Comparison of ENCODE assay signal across 18 cellular contexts in genomic region chr3:52930748-52931147, GRCh38. TPM values are rescaled to one million over a fixed set of nuclear protein-coding genes. Genes with fewer than 3 reads are reported as not detected.
DNase-seq lines count a peak whose midpoint lies in the region; ATAC-seq, FAIRE-seq and TF ChIP-seq lines count a peak whose summit lies in the region.
"Had no signal": no experiment of that assay in that cellular context is flagged by ENCODE, and none has a peak within 500 bp of the region (broad histone marks: within the 10 kb centered on the region; RNA-seq: fewer than 3 reads in every experiment).

No MANE protein-coding gene starts in this region.

- TF ChIP-seq CTCF in DOHH2 (IDR thresholded peaks at IDR 0.05; ENCODE audit: low read depth, low read length, poor library complexity, severe bottlenecking) (no peak), GM13977 (IDR thresholded peaks at IDR 0.05; ENCODE audit: extremely low read depth, insufficient read depth, missing control alignments) (no peak), GM12878 (IDR thresholded peaks at IDR 0.05 in 2 of 3, conservative IDR thresholded peaks at IDR 0.05 in 1 of 3; ENCODE audit: control insufficient read depth in 2 of 3, extremely low read depth in 1 of 3, insufficient read depth in 1 of 3, low read depth in 3 of 3, low read length in 3 of 3) (no peak)
- no peak for TF ChIP-seq CTCF in CD4-positive, alpha-beta T cell (IDR thresholded peaks at IDR 0.05)

- POLR2A ChIA-PET in GM12878 (lab: Charles Lee), result no interaction called here
- POLR2A ChIA-PET in CD4-positive, alpha-beta T cell (lab: Charles Lee), result no interaction called here

- H3K9me2 ChIP-seq in DOHH2 (replicated peaks; ENCODE audit: control insufficient read depth, low read length), result no peaks in the 10 kb centered on the region

- H4K20me1 ChIP-seq in DOHH2 (ENCODE audit: control insufficient read depth, insufficient read depth, low read depth, low read length), result no peaks in the 10 kb centered on the region
- H4K20me1 ChIP-seq in GM12878 (ENCODE audit: control insufficient read depth, insufficient read depth), result no peaks in the 10 kb centered on the region

- H3K27ac Mint-ChIP-seq in CD4-positive, alpha-beta T cell, result no peak overlapping the region

- H3K4me3 ChIP-seq in DOHH2 (ENCODE audit: low read length), result no peak overlapping the region
- no peak overlapping the region for H3K4me3 ChIP-seq in GM12878
- H3K4me3 ChIP-seq: SJSA1 had no signal

- no peak for TF ChIP-seq EP300 in GM12878 (IDR thresholded peaks at IDR 0.05; ENCODE audit: borderline replicate concordance in 1 of 2, control insufficient read depth in 1 of 2, low read depth in 2 of 2, low read length in 2 of 2)

- H3K4me1 ChIP-seq in DOHH2 (ENCODE audit: control insufficient read depth, low read length), result peaks cover 13% of the 10 kb centered on the region
- no peaks in the 10 kb centered on the region for H3K4me1 ChIP-seq in GM12878 (ENCODE audit: control insufficient read depth, insufficient read depth, low read length)
- H3K4me1 ChIP-seq: SJSA1 had no signal

- H3K4me3 Mint-ChIP-seq in CD4-positive, alpha-beta T cell, result no peak overlapping the region

- H3K9me3 Mint-ChIP-seq in CD4-positive, alpha-beta T cell, result no peaks in the 10 kb centered on the region

- intact Hi-C loops in GM12878 (cut with micrococcal nuclease; ENCODE audit: unreplicated experiment) (loop anchor here (5.0 kb wide), 1 partner anchor 188 kb away; no protein-coding TSS in a partner anchor), left colon (cut with DNase I, micrococcal nuclease) (loop anchor here in 1 of 2 donors (10.0 kb wide), 2 partner anchors 76 to 144 kb away; no protein-coding TSS in a partner anchor)
- intact Hi-C loops in CD4-positive, alpha-beta T cell (cut with DNase I, micrococcal nuclease), result no loop called here

- H3K36me3 ChIP-seq in DOHH2 (ENCODE audit: control insufficient read depth, low read length), result no peaks in the 10 kb centered on the region; the same call in 1 of the 2 replicates
- peaks cover 0 to 1% of the 10 kb centered on the region in 2 experiments; a peak in 3 of 4 replicates for H3K36me3 ChIP-seq in GM12878 (ENCODE audit: control insufficient read depth in 2 of 2, insufficient read depth in 2 of 2, low read length in 1 of 2)
- H3K36me3 ChIP-seq: SJSA1 had no signal

- H3K27me3 ChIP-seq in DOHH2 (ENCODE audit: control insufficient read depth, low read length) (no peaks in the 10 kb centered on the region), GM12878 (replicated peaks in 1 of 2; ENCODE audit: control insufficient read depth in 2 of 2, insufficient read depth in 2 of 2, low read length in 1 of 2) (no peaks in the 10 kb centered on the region)
- H3K27me3 ChIP-seq in CD4-positive, alpha-beta T cell (ENCODE audit: control insufficient read depth, insufficient read depth, low read length), result no peaks in the 10 kb centered on the region
- H3K27me3 ChIP-seq: SJSA1 had no signal

- H3K4me2 ChIP-seq in DOHH2 (ENCODE audit: low read length) (peak overlapping the region; percentile 22), GM12878 (ENCODE audit: control insufficient read depth, insufficient read depth) (no peak overlapping the region)
- H3K4me2 ChIP-seq: KMS-11 had no signal

- SMC1A ChIA-PET in GM12878 (lab: Charles Lee; ENCODE audit: uncharacterized antibody, unreplicated experiment), result interaction anchor here (1.1 to 2.5 kb wide), 5 partner anchors 9 to 84 kb away, joined by 3 to 11 read pairs (median 4); no protein-coding TSS in a partner anchor

- no TSS peak for BruUV-seq in GM12878 (replicated peaks; lab: Mats Ljungman, UMichigan)

- ATAC-seq in GM12878 (no peak), left colon (no peak)
- no peak for ATAC-seq in CD4-positive, alpha-beta T cell (ENCODE audit: poor library complexity)

- 3% methylated on average over 3 of the region's 3 CpGs for WGBS in GM12878 (ENCODE audit: insufficient coverage, insufficient replicate concordance, low lambda C conversion rate, missing lambda C conversion rate)

- peaks cover 12% of the 10 kb centered on the region for H3K4me1 Mint-ChIP-seq in CD4-positive, alpha-beta T cell (ENCODE audit: low read depth)

- no peak overlapping the region for H3K9ac ChIP-seq in GM12878 (ENCODE audit: control insufficient read depth, insufficient read depth, low read length)
- H3K9ac ChIP-seq: KMS-11 had no signal

- no peak for TF ChIP-seq RAD21 in GM12878 (IDR thresholded peaks at IDR 0.05; ENCODE audit: insufficient read depth, low read depth, low read length)

- H2AFZ ChIP-seq in GM12878 (ENCODE audit: control insufficient read depth, low read depth, low read length), result peak overlapping the region; percentile 28; the same call in 1 of the 2 replicates

- peaks cover 81% of the 10 kb centered on the region for H3K36me3 Mint-ChIP-seq in CD4-positive, alpha-beta T cell (ENCODE audit: low read depth)

- in situ Hi-C loops in GM13977 (cut with MboI; ENCODE audit: low pct_unique_long_range_greater_than_20kb, low sequenced_read_pairs, unreplicated experiment) (no loop called here), GM12878 (cut with MboI) (no loop called here)

- TF ChIP-seq POLR2A in GM12878 (IDR thresholded peaks at IDR 0.05; ENCODE audit: low read depth, low read length), result no peak

- H3F3A ChIP-seq in DOHH2 (ENCODE audit: control insufficient read depth, insufficient read depth), result no peaks in the 10 kb centered on the region

- FAIRE-seq in GM12878 (lab: Jason Lieb, UNC), result no peak
- FAIRE-seq: A204.1, GM18507, H1 had no signal

- RAD21 ChIA-PET in GM12878 (lab: Charles Lee; ENCODE audit: unreplicated experiment), result interaction anchor here (1.2 to 1.3 kb wide), 2 partner anchors 41 to 56 kb away, joined by 3 to 4 read pairs; no protein-coding TSS in a partner anchor

- H3K79me2 ChIP-seq in DOHH2 (ENCODE audit: control insufficient read depth, low read length) (no peaks in the 10 kb centered on the region), GM12878 (ENCODE audit: control insufficient read depth, insufficient read depth, low read length) (no peaks in the 10 kb centered on the region)

- H3K27ac ChIP-seq in DOHH2 (ENCODE audit: low read depth, low read length) (no peak overlapping the region), GM12878 (ENCODE audit: control insufficient read depth, insufficient read depth) (no peak overlapping the region)
- no peak overlapping the region for H3K27ac ChIP-seq in CD4-positive, alpha-beta T cell (ENCODE audit: low read depth, low read length)
- H3K27ac ChIP-seq: KMS-11, SJSA1 had no signal

- H3K9me3 ChIP-seq in DOHH2 (ENCODE audit: control insufficient read depth, insufficient read depth, low read length) (no peaks in the 10 kb centered on the region), GM12878 (replicated peaks; ENCODE audit: control insufficient read depth, insufficient read depth, low read length) (no peaks in the 10 kb centered on the region)
- H3K9me3 ChIP-seq in CD4-positive, alpha-beta T cell (ENCODE audit: control insufficient read depth, low read length), result no peaks in the 10 kb centered on the region
- H3K9me3 ChIP-seq: SJSA1 had no signal

- H3K27me3 Mint-ChIP-seq in CD4-positive, alpha-beta T cell, result no peaks in the 10 kb centered on the region

- DNase-seq in GM13977 (ENCODE audit: low spot score) (peak; percentile 13), NOMO-1 (lab: John Stamatoyannopoulos, UW; ENCODE audit: unreplicated experiment in 2 of 2) (peak; percentile 3 to 47), GM12878 (ENCODE audit: low read depth, low spot score) (no peak), left colon (no peak)
- no peak for DNase-seq in CD4-positive, alpha-beta T cell
- DNase-seq in activated CD8-positive, alpha-beta memory T cell treated with anti-CD3 and anti-CD28 coated beads for 24 hours, result no peak
- no peak for DNase-seq in activated CD4-positive, alpha-beta T cell treated with anti-CD3 and anti-CD28 coated beads for 48 hours
- DNase-seq: C1 segment of cervical spinal cord, NCI-H187, NCI-H226, NCI-H524 treated with DMSO at 0.1 percent for 48 hours, SW 1271 had no signal

- CTCF ChIA-PET in GM12878 (lab: Yijun Ruan, JAX), result interaction anchor here (1.0 to 1.6 kb wide), 8 partner anchors 17 to 189 kb away, joined by 3 to 6 read pairs (median 4); no protein-coding TSS in a partner anchor
- CTCF ChIA-PET in CD4-positive, alpha-beta T cell (lab: Charles Lee), result no interaction called here

TF ChIP-seq in GM12878, 131 proteins besides CTCF, POLR2A, EP300 and RAD21:
- TF ChIP-seq NRF1 (conservative IDR thresholded peaks at IDR 0.05; ENCODE audit: low read depth, low read length), result no peak
- TF ChIP-seq SPI1 (IDR thresholded peaks at IDR 0.05; ENCODE audit: borderline replicate concordance, insufficient read depth, low read depth, low read length), result 0 out of 2 replicates have a peak, but pooled peaks have one; percentile 30
- TF ChIP-seq TCF3 (IDR thresholded peaks at IDR 0.05; ENCODE audit: borderline replicate concordance, insufficient read depth, low read depth, low read length), result no peak

RNA-seq across cellular contexts. Expression of gene STIMATE, which starts 33.4 kb away (rescaled TPM):
- 31.6 and 36.6 TPM in 2 replicates for total RNA-seq in GM12878 (2013; cell fraction: nucleolus; rRNA removed)
- total RNA-seq in GM12878 (2014; rRNA removed) (10.9 and 11.1 TPM in 2 replicates), GM12878 (2014; rRNA removed; fragmentation: Illumina TruSeq; extraction: Trizol) (9.3 and 9.4 TPM in 2 replicates), GM12878 (2021) (19.1 and 20.9 TPM in 2 replicates), left colon (10 to 100 TPM; 10.0 to 13.6 TPM)
- polyA plus RNA-seq in GM12878 (2011; ENCODE audit: low read depth), result 3.3 TPM
- polyA plus RNA-seq in GM12878 (2011; rRNA removed) (7.3 and 11.7 TPM in 2 replicates), GM12878 (2014; fragmentation: Illumina TruSeq; extraction: Trizol) (17.4 and 22.4 TPM in 2 replicates), GM12878 (2014; fragmentation: Nextera tagmentation; extraction: Ambion mirVana) (under 1 TPM; 0.24 to 0.68 TPM), GM12878 (2014; rRNA removed) (21.8 and 24.1 TPM in 2 replicates), GM12878 (2016; fragmentation: Nextera tagmentation; extraction: Ambion mirVana) (10 to 100 TPM; 20.7 to 21.1 TPM)
- 25.2 and 28.3 TPM in 2 replicates for polyA plus RNA-seq in GM12878 (2011; cell fraction: cytosol; rRNA removed)
- polyA plus RNA-seq in GM12878 (2011; cell fraction: nucleus; rRNA removed), result 80.8 and 85.9 TPM in 2 replicates
- 4.5 and 7.7 TPM in 2 replicates for polyA plus RNA-seq in GM12878 (2012)
- polyA minus RNA-seq in GM12878 (2011; rRNA and poly(A)+ RNA removed), result 12.7 and 16.3 TPM in 2 replicates
- polyA minus RNA-seq in GM12878 (2011; cell fraction: cytosol; rRNA and poly(A)+ RNA removed), result 7.9 and 9.8 TPM in 2 replicates
- 12.1 and 23.2 TPM in 2 replicates for polyA minus RNA-seq in GM12878 (2011; cell fraction: nucleus; rRNA and poly(A)+ RNA removed)
- total RNA-seq in CD4-positive, alpha-beta T cell, result 10 to 100 TPM; 39.8 to 42.6 TPM

Comparison
In these comparisons a context has a peak if more than half of its experiments do, and no peak if none do; other contexts are left out.
1. DNase-seq: peak in GM13977 (single experiment) and NOMO-1 (2 of 2); none in GM12878 (single experiment), CD4-positive, alpha-beta T cell (0 of 10), activated CD8-positive, alpha-beta memory T cell treated with anti-CD3 and anti-CD28 coated beads for 24 hours (single experiment), activated CD4-positive, alpha-beta T cell treated with anti-CD3 and anti-CD28 coated beads for 48 hours (single experiment) and left colon (0 of 2).